24 cellular contexts compared by ENCODE assay signal in the genomic region with DNA sequence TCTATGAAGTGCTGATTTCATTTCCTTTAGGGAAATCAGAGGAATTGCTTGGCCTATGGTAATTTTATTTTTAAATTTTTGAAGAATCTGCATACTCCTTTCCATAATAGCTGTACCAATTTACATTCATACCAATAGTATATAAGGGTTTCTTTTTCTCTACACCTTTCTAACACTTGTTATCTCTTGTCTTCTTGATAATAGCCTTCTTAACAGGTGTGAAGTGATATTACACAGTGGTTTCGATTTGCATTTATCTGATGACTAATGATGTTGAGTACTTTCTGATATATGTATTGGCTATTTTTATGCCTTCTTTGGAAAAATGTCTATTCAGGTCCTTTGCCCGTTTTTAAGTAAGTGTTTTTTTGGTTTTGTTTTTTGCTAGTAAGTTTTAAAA. TPM values are rescaled to one million over a fixed set of nuclear protein-coding genes. Genes with fewer than 3 reads are reported as not detected.
DNase-seq lines count a peak whose midpoint lies in the region; ATAC-seq lines count a peak whose summit lies in the region.
"Had no signal": no experiment of that assay in that cellular context is flagged by ENCODE, and none has a peak within 500 bp of the region (broad histone marks: within the 10 kb centered on the region; RNA-seq: fewer than 3 reads in every experiment).

No MANE protein-coding gene starts in this region.

- H3K4me3 Mint-ChIP-seq in activated T-cell treated with anti-CD3 and anti-CD28 coated beads, Interleukin-2, amount 50 U/mL, for 72 hours, result peak overlapping the region in 1 of 2 donors; percentile 26
- H3K4me3 Mint-ChIP-seq in T-helper 17 cell, result no peak overlapping the region
- H3K4me3 Mint-ChIP-seq: activated naive CD4-positive, alpha-beta T cell treated with anti-CD3 and anti-CD28 coated beads for 36 hours; CD8-positive, alpha-beta T cell; nephron progenitor cell had no signal

- H3K14ac ChIP-seq in mesenchymal stem cell (ENCODE audit: low read length in 2 of 2), result no peak overlapping the region

- H3K79me1 ChIP-seq in mesenchymal stem cell (replicated peaks; ENCODE audit: low read length, poor library complexity, severe bottlenecking), result peaks cover 7% of the 10 kb centered on the region

- H3K9ac ChIP-seq in mesenchymal stem cell (ENCODE audit: low read length), result no peak overlapping the region

- H3K23ac ChIP-seq in mesenchymal stem cell (ENCODE audit: low read length in 2 of 2), result no peak overlapping the region

- no peak overlapping the region for H3K4ac ChIP-seq in mesenchymal stem cell (ENCODE audit: low read depth in 1 of 2, low read length in 2 of 2)

- no peak overlapping the region for H4K8ac ChIP-seq in mesenchymal stem cell (ENCODE audit: low read length)

- H3K4me1 ChIP-seq in mesenchymal stem cell (ENCODE audit: control insufficient read depth, insufficient read depth, low read depth, low read length), result no peaks in the 10 kb centered on the region

- no peak overlapping the region for H2BK12ac ChIP-seq in mesenchymal stem cell (ENCODE audit: low read length in 2 of 2)

- no peaks in the 10 kb centered on the region for H3K36me3 ChIP-seq in mesenchymal stem cell (ENCODE audit: control insufficient read depth in 1 of 2, insufficient read depth in 2 of 2, low read depth in 1 of 2, low read length in 2 of 2)
- H3K36me3 ChIP-seq: heart left ventricle, lower lobe of right lung, tibial nerve had no signal

- no peaks in the 10 kb centered on the region for H3K27me3 ChIP-seq in mesenchymal stem cell (ENCODE audit: control insufficient read depth in 1 of 2, insufficient read depth in 1 of 2, low read length in 2 of 2)
- H3K27me3 ChIP-seq: heart left ventricle, tibial nerve had no signal

- H2BK5ac ChIP-seq in mesenchymal stem cell (ENCODE audit: low read depth, low read length, poor library complexity, severe bottlenecking), result no peak overlapping the region

- no peak overlapping the region for H3K27ac ChIP-seq in mesenchymal stem cell (ENCODE audit: low read length, poor library complexity, severe bottlenecking)
- H3K27ac ChIP-seq: A549, heart left ventricle, lower lobe of right lung, SK-N-MC, tibial nerve had no signal

- no peak overlapping the region for H3K4me3 ChIP-seq in mesenchymal stem cell (ENCODE audit: insufficient read depth in 1 of 2, low read depth in 1 of 2, low read length in 2 of 2)
- H3K4me3 ChIP-seq: A549, heart left ventricle, lower lobe of right lung, mucosa of descending colon, SK-N-MC, tibial nerve had no signal

- ATAC-seq in activated T-cell treated with anti-CD3 and anti-CD28 coated beads, Interleukin-2, amount 50 U/mL, for 72 hours (replicated peaks in 1 of 2), result peak; percentile 31 to 72
- peak; percentile 51 for ATAC-seq in HG02610 (IDR thresholded peaks at IDR 0.05; ENCODE audit: unreplicated experiment)
- ATAC-seq in T-helper 17 cell, result no peak
- ATAC-seq in stimulated activated naive CD8-positive, alpha-beta T cell treated with anti-CD3 and anti-CD28 coated beads, Interleukin-15, Interleukin-2, amounts not matched to agents 100 U/mL and 50 U/mL, for 24 hours, result peak; percentile 43
- ATAC-seq in HG03039 (IDR thresholded peaks at IDR 0.05; ENCODE audit: unreplicated experiment), result no peak
- ATAC-seq: A549; CD8-positive, alpha-beta T cell; heart left ventricle; lower lobe of right lung had no signal

- no peak overlapping the region for H2BK120ac ChIP-seq in mesenchymal stem cell (ENCODE audit: low read depth, low read length)

- H3K9me3 Mint-ChIP-seq in activated T-cell treated with anti-CD3 and anti-CD28 coated beads, Interleukin-2, amount 50 U/mL, for 72 hours, result no peaks in the 10 kb centered on the region

- H2AK5ac ChIP-seq in mesenchymal stem cell (ENCODE audit: low read length, severe bottlenecking), result no peak overlapping the region

- H2AFZ ChIP-seq in mesenchymal stem cell (ENCODE audit: low read depth, low read length), result no peak overlapping the region

- peaks cover 0 to 5% of the 10 kb centered on the region in 2 donors for H3K36me3 Mint-ChIP-seq in activated T-cell treated with anti-CD3 and anti-CD28 coated beads, Interleukin-2, amount 50 U/mL, for 72 hours (ENCODE audit: insufficient read depth in 2 of 2)
- H3K36me3 Mint-ChIP-seq in T-helper 17 cell (ENCODE audit: low read depth), result no peaks in the 10 kb centered on the region
- H3K36me3 Mint-ChIP-seq: CD8-positive, alpha-beta T cell had no signal

- H3K27ac Mint-ChIP-seq in activated T-cell treated with anti-CD3 and anti-CD28 coated beads, Interleukin-2, amount 50 U/mL, for 72 hours, result peak overlapping the region; percentile 21
- H3K27ac Mint-ChIP-seq in T-helper 17 cell, result peak overlapping the region; percentile 90
- H3K27ac Mint-ChIP-seq: activated naive CD4-positive, alpha-beta T cell treated with anti-CD3 and anti-CD28 coated beads for 36 hours; nephron progenitor cell had no signal

- H3K4me2 ChIP-seq in mesenchymal stem cell (ENCODE audit: low read length, poor library complexity, severe bottlenecking), result no peak overlapping the region
- H3K4me2 ChIP-seq: A549 had no signal

- no peak for DNase-seq in activated T-cell treated with anti-CD3 and anti-CD28 coated beads, Interleukin-2, amount 50 U/mL, for 72 hours
- no peak for DNase-seq in activated T-cell treated with anti-CD3 and anti-CD28 coated beads, Interleukin-2, amount 50 U/mL, for 48 hours
- DNase-seq in T-helper 17 cell (no peak), mesenchymal stem cell (no peak), NCI-H1417 treated with DMSO at 0.1 percent for 48 hours (lab: John Stamatoyannopoulos, UW) (no peak)
- DNase-seq in stimulated activated naive CD8-positive, alpha-beta T cell treated with anti-CD3 and anti-CD28 coated beads, Interleukin-15, Interleukin-2, amounts not matched to agents 100 U/mL and 50 U/mL, for 24 hours, result no peak
- DNase-seq: activated naive CD4-positive, alpha-beta T cell treated with anti-CD3 and anti-CD28 coated beads for 36 hours; activated T-cell treated with anti-CD3 and anti-CD28 coated beads, Interleukin-2, amount 50 U/mL, for 1 hour; AML-193; amygdala; CD8-positive, alpha-beta T cell; DMS 273 treated with DMSO at 0.1 percent for 48 hours; effector CD4-positive, alpha-beta T cell; heart left ventricle; lower lobe of right lung; mucosa of descending colon; NCI-H1694; NCI-H510A; nephron progenitor cell had no signal

- no peak overlapping the region for H4K91ac ChIP-seq in mesenchymal stem cell (ENCODE audit: low read length)

- 83% methylated on average over 2 of the region's 2 CpGs for WGBS in mesenchymal stem cell

- peaks cover 46% of the 10 kb centered on the region for H3K4me1 Mint-ChIP-seq in activated T-cell treated with anti-CD3 and anti-CD28 coated beads, Interleukin-2, amount 50 U/mL, for 72 hours (ENCODE audit: low read depth)
- H3K4me1 Mint-ChIP-seq in T-helper 17 cell, result peaks cover 44% of the 10 kb centered on the region
- H3K4me1 Mint-ChIP-seq: nephron progenitor cell had no signal

- no peak overlapping the region for H2BK15ac ChIP-seq in mesenchymal stem cell (ENCODE audit: low read depth, poor library complexity, severe bottlenecking)

- H3K9me3 ChIP-seq in T-helper 17 cell (ENCODE audit: control insufficient read depth, low read length, poor library complexity, severe bottlenecking), result no peaks in the 10 kb centered on the region
- peaks cover 2% of the 10 kb centered on the region for H3K9me3 ChIP-seq in mesenchymal stem cell (ENCODE audit: control insufficient read depth, low read length)
- H3K9me3 ChIP-seq: A549, lower lobe of right lung, mucosa of descending colon had no signal

- H3K27me3 Mint-ChIP-seq in activated T-cell treated with anti-CD3 and anti-CD28 coated beads, Interleukin-2, amount 50 U/mL, for 72 hours (ENCODE audit: low read depth), result no peaks in the 10 kb centered on the region
- H3K27me3 Mint-ChIP-seq in T-helper 17 cell, result no peaks in the 10 kb centered on the region

- no peak overlapping the region for H3K18ac ChIP-seq in mesenchymal stem cell (ENCODE audit: low read depth in 1 of 2, low read length in 2 of 2)

RNA-seq across cellular contexts. Expression of a gene that starts 40.8 kb away (rescaled TPM):
- 10 to 100 TPM; 28.9 to 30.9 TPM for total RNA-seq in activated T-cell treated with anti-CD3 and anti-CD28 coated beads, Interleukin-2, amount 50 U/mL, for 72 hours
- total RNA-seq in T-helper 17 cell, result 10 to 100 TPM; 35.7 to 38.7 TPM
- 29.4 TPM for polyA plus RNA-seq in mesenchymal stem cell (2013, experiment 1 of 2)
- 30.5 TPM for polyA plus RNA-seq in mesenchymal stem cell (2013, experiment 2 of 2)

Comparison
In these comparisons a context has a peak if more than half of its experiments do, and no peak if none do; other contexts are left out.
1. ATAC-seq: peak in activated T-cell treated with anti-CD3 and anti-CD28 coated beads, Interleukin-2, amount 50 U/mL, for 72 hours (2 of 2), HG02610 (single experiment) and stimulated activated naive CD8-positive, alpha-beta T cell treated with anti-CD3 and anti-CD28 coated beads, Interleukin-15, Interleukin-2, amounts not matched to agents 100 U/mL and 50 U/mL, for 24 hours (single experiment); none in T-helper 17 cell (single experiment) and HG03039 (single experiment).